In the genomic region with DNA sequence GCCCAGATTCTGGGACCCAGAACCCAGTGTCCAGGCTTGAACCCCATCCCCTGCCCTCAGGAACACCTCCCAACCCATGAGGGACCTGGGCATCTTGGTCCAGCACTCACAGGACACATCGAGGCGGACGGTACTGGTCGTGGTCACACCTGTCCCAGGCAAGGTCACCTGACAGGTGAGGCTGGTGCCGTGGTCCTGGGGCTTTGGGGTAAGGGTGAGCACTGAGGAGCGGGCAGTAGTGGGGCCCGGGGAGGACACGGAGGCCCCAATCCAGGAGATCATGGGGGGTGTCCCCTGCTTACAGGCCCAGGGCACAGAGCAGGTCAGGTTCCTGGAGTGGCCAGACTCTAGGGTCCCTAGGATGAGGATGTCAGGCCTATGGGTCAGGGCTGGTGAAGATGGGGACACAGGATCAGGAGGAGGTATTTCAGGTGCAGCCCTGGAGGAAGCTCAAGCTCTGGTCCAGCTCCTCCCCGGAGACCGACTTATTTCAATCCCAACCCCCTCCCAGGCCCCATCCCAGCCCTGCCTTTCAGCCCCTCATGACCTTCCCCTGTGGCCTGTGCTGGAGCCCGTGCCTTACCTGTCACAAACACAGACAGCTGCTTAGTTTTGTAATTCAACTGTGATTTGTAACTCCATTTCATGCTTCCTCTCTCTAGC, we compare ENCODE assay signal across 24 cellular contexts. TPM values are rescaled to one million over a fixed set of nuclear protein-coding genes. Genes with fewer than 3 reads are reported as not detected.
DNase-seq lines count a peak whose midpoint lies in the region; ATAC-seq and TF ChIP-seq lines count a peak whose summit lies in the region.
"Had no signal": no experiment of that assay in that cellular context is flagged by ENCODE, and none has a peak within 500 bp of the region (broad histone marks: within the 10 kb centered on the region; RNA-seq: fewer than 3 reads in every experiment).

No MANE protein-coding gene starts in this region.

- no peak for DNase-seq in activated naive CD8-positive, alpha-beta T cell treated with anti-CD3 and anti-CD28 coated beads for 36 hours
- DNase-seq in osteocyte (ENCODE audit: extremely low spot score, unreplicated experiment) (peak; percentile 81), D341Med (ENCODE audit: low spot score) (no peak), NCI-H1436 treated with DMSO at 0.1 percent for 48 hours (lab: John Stamatoyannopoulos, UW) (no peak)
- DNase-seq: GF-D8, Kasumi-1, MG63, NCI-H1092 treated with DMSO at 0.1 percent for 48 hours, NCI-H2107, NCI-H226, NCI-H524, NCI-H82, OCI-M1, SHP77 had no signal

- ATAC-seq in GM21786 (IDR thresholded peaks at IDR 0.05; ENCODE audit: unreplicated experiment): no peak
- ATAC-seq: GM12878, GM23338, HCT116 had no signal

- H3K4me3 ChIP-seq in thymus (ENCODE audit: low read length): no peak overlapping the region
- H3K4me3 ChIP-seq: BLaER1, GM12878, GM23338, MG63 had no signal

- no peaks in the 10 kb centered on the region for H3K36me3 Mint-ChIP-seq in activated naive CD8-positive, alpha-beta T cell
- no peaks in the 10 kb centered on the region for H3K36me3 Mint-ChIP-seq in activated naive CD8-positive, alpha-beta T cell treated with anti-CD3 and anti-CD28 coated beads for 36 hours
- H3K36me3 Mint-ChIP-seq in dendritic cell treated with granulocyte-macrophage colony-stimulating factor and Interleukin-4, amounts not matched to agents 40 ng/mL and 50 ng/mL, for 4 days (ENCODE audit: low read depth): no peaks in the 10 kb centered on the region
- H3K36me3 Mint-ChIP-seq in osteocyte (ENCODE audit: unreplicated experiment): no peaks in the 10 kb centered on the region
- H3K36me3 Mint-ChIP-seq: CD4-positive, alpha-beta memory T cell had no signal

- no peak for TF ChIP-seq CTCF in osteocyte (IDR thresholded peaks at IDR 0.05)

- no peaks in the 10 kb centered on the region for H3K27me3 Mint-ChIP-seq in activated naive CD8-positive, alpha-beta T cell
- peaks cover 25% of the 10 kb centered on the region for H3K27me3 Mint-ChIP-seq in activated naive CD8-positive, alpha-beta T cell treated with anti-CD3 and anti-CD28 coated beads for 36 hours
- peaks cover 25% of the 10 kb centered on the region for H3K27me3 Mint-ChIP-seq in dendritic cell treated with granulocyte-macrophage colony-stimulating factor and Interleukin-4, amounts not matched to agents 40 ng/mL and 50 ng/mL, for 4 days
- no peaks in the 10 kb centered on the region for H3K27me3 Mint-ChIP-seq in osteocyte (ENCODE audit: unreplicated experiment)

- H3K9me3 ChIP-seq in thymus (ENCODE audit: control insufficient read depth): no peaks in the 10 kb centered on the region
- H3K9me3 ChIP-seq: BLaER1, MG63 had no signal

- WGBS in thymus: 96% methylated on average over 11 of the region's 11 CpGs

- H3K27ac ChIP-seq in thymus (ENCODE audit: low read depth): peak overlapping the region; percentile 26
- H3K27ac ChIP-seq: BLaER1 had no signal

- H3K4me1 ChIP-seq in thymus (ENCODE audit: control insufficient read depth, insufficient read depth, low read length): no peaks in the 10 kb centered on the region

- H3K4me3 Mint-ChIP-seq in activated naive CD8-positive, alpha-beta T cell: no peak overlapping the region
- H3K4me3 Mint-ChIP-seq in activated naive CD8-positive, alpha-beta T cell treated with anti-CD3 and anti-CD28 coated beads for 36 hours: no peak overlapping the region
- H3K4me3 Mint-ChIP-seq in dendritic cell treated with granulocyte-macrophage colony-stimulating factor and Interleukin-4, amounts not matched to agents 40 ng/mL and 50 ng/mL, for 4 days: no peak overlapping the region
- no peak overlapping the region for H3K4me3 Mint-ChIP-seq in osteocyte (ENCODE audit: unreplicated experiment)
- H3K4me3 Mint-ChIP-seq: CD4-positive, alpha-beta memory T cell; GM23338 had no signal

- H3K4me1 Mint-ChIP-seq in activated naive CD8-positive, alpha-beta T cell (ENCODE audit: low read depth): peaks cover 3% of the 10 kb centered on the region
- no peaks in the 10 kb centered on the region for H3K4me1 Mint-ChIP-seq in activated naive CD8-positive, alpha-beta T cell treated with anti-CD3 and anti-CD28 coated beads for 36 hours
- peaks cover 60% of the 10 kb centered on the region for H3K4me1 Mint-ChIP-seq in dendritic cell treated with granulocyte-macrophage colony-stimulating factor and Interleukin-4, amounts not matched to agents 40 ng/mL and 50 ng/mL, for 4 days (ENCODE audit: low read depth)
- H3K4me1 Mint-ChIP-seq in osteocyte (ENCODE audit: unreplicated experiment): no peaks in the 10 kb centered on the region
- H3K4me1 Mint-ChIP-seq: GM23338 had no signal

- H3K9me3 Mint-ChIP-seq in activated naive CD8-positive, alpha-beta T cell (ENCODE audit: low read depth): no peaks in the 10 kb centered on the region
- H3K9me3 Mint-ChIP-seq in activated naive CD8-positive, alpha-beta T cell treated with anti-CD3 and anti-CD28 coated beads for 36 hours: no peaks in the 10 kb centered on the region
- H3K9me3 Mint-ChIP-seq in dendritic cell treated with granulocyte-macrophage colony-stimulating factor and Interleukin-4, amounts not matched to agents 40 ng/mL and 50 ng/mL, for 4 days: no peaks in the 10 kb centered on the region
- peaks cover 13% of the 10 kb centered on the region for H3K9me3 Mint-ChIP-seq in osteocyte (ENCODE audit: unreplicated experiment)

- peak overlapping the region; percentile 10 for H3K27ac Mint-ChIP-seq in activated naive CD8-positive, alpha-beta T cell
- H3K27ac Mint-ChIP-seq in activated naive CD8-positive, alpha-beta T cell treated with anti-CD3 and anti-CD28 coated beads for 36 hours: no peak overlapping the region
- H3K27ac Mint-ChIP-seq in dendritic cell treated with granulocyte-macrophage colony-stimulating factor and Interleukin-4, amounts not matched to agents 40 ng/mL and 50 ng/mL, for 4 days: peak overlapping the region; percentile 80
- H3K27ac Mint-ChIP-seq in osteocyte (ENCODE audit: unreplicated experiment): no peak overlapping the region
- H3K27ac Mint-ChIP-seq: CD4-positive, alpha-beta memory T cell; GM23338 had no signal

- intact Hi-C loops in dendritic cell treated with granulocyte-macrophage colony-stimulating factor and Interleukin-4, amounts not matched to agents 40 ng/mL and 50 ng/mL, for 4 days (cut with micrococcal nuclease): no loop called here

- H3K36me3 ChIP-seq in thymus (ENCODE audit: control insufficient read depth, insufficient read depth): no peaks in the 10 kb centered on the region
- H3K36me3 ChIP-seq: BLaER1, MG63 had no signal

- no peaks in the 10 kb centered on the region for H3K27me3 ChIP-seq in thymus (ENCODE audit: control insufficient read depth, insufficient read depth)

RNA-seq across cellular contexts. Expression of a gene that starts 0.8 kb away (rescaled TPM):
- total RNA-seq in activated naive CD8-positive, alpha-beta T cell treated with anti-CD3 and anti-CD28 coated beads for 36 hours: not detected
- not detected in 2 replicates for total RNA-seq in osteocyte
- polyA plus RNA-seq in thymus: 2.1 TPM
- total RNA-seq: CD4-positive, alpha-beta memory T cell; GM12878; GM23338; RPMI7951 had no signal
- polyA plus RNA-seq: CD4-positive, alpha-beta memory T cell; GM12878; GM23338 had no signal

RNA-seq across cellular contexts. Expression of a gene that starts 20.9 kb away (rescaled TPM):
- total RNA-seq in activated naive CD8-positive, alpha-beta T cell treated with anti-CD3 and anti-CD28 coated beads for 36 hours: not detected
- total RNA-seq in osteocyte: not detected in 2 replicates
- not detected for polyA plus RNA-seq in thymus
- total RNA-seq: CD4-positive, alpha-beta memory T cell; GM12878; GM23338; RPMI7951 had no signal
- polyA plus RNA-seq: CD4-positive, alpha-beta memory T cell; GM12878; GM23338 had no signal

RNA-seq across cellular contexts. Expression of a gene that starts 40.0 kb away (rescaled TPM):
- total RNA-seq in activated naive CD8-positive, alpha-beta T cell treated with anti-CD3 and anti-CD28 coated beads for 36 hours: not detected
- total RNA-seq in osteocyte: not detected in 2 replicates
- polyA plus RNA-seq in thymus: 19.0 TPM
- total RNA-seq: GM23338, RPMI7951 had no signal

RNA-seq across cellular contexts. Expression of a gene that starts 44.1 kb away (rescaled TPM):
- total RNA-seq in activated naive CD8-positive, alpha-beta T cell treated with anti-CD3 and anti-CD28 coated beads for 36 hours: under 1 TPM; 0.33 to 0.76 TPM
- not detected in 2 replicates for total RNA-seq in osteocyte
- polyA plus RNA-seq in thymus: 1.1 TPM
- total RNA-seq: CD4-positive, alpha-beta memory T cell; GM23338; RPMI7951 had no signal
- polyA plus RNA-seq: CD4-positive, alpha-beta memory T cell; GM23338 had no signal

Comparison
In these comparisons a context has a peak if more than half of its experiments do, and no peak if none do; other contexts are left out.
1. H3K27ac Mint-ChIP-seq: peak in activated naive CD8-positive, alpha-beta T cell (single experiment) and dendritic cell treated with granulocyte-macrophage colony-stimulating factor and Interleukin-4, amounts not matched to agents 40 ng/mL and 50 ng/mL, for 4 days (single experiment); none in activated naive CD8-positive, alpha-beta T cell treated with anti-CD3 and anti-CD28 coated beads for 36 hours (single experiment) and osteocyte (single experiment).